Comparison of ENCODE assay signal across 17 cellular contexts in the genomic region with DNA sequence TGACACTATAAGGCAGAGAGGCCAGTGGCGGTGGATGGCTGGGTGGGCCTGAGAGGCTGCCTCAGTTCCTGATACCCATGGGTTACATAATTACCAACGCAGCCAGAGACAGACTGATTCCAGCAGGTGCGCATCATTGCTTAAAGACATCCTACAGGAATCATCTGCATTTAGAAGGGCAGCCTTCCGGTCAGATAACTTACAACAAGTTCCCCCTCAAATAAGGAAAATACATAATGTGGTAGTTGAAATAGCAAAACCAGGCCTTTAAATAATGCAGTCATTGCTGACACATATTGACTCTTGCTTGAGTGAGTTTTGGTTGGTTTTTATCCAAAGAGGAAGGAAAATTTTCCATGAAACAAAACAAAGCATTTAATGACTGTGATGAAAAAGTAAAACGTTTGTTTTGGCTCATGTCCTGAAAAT.
"Had no signal": no experiment of that assay in that cellular context is flagged by ENCODE, and none has a peak within 500 bp of the region (broad histone marks: within the 10 kb centered on the region; RNA-seq: fewer than 3 reads in every experiment).

No MANE protein-coding gene starts in this region.

- H3K27me3 ChIP-seq: sigmoid colon had no signal

- H3K4me3 ChIP-seq: lung, psoas muscle, sigmoid colon had no signal

- H3K4me1 ChIP-seq: psoas muscle, sigmoid colon had no signal

- H3K9me3 ChIP-seq: psoas muscle, sigmoid colon had no signal

- DNase-seq: activated CD4-positive, alpha-beta T cell treated with anti-CD3 and anti-CD28 coated beads for 1 hour; activated CD4-positive, alpha-beta T cell treated with anti-CD3 and anti-CD28 coated beads, Interleukin-2, amount 50 U/mL, for 48 hours; activated CD8-positive, alpha-beta memory T cell treated with anti-CD3 and anti-CD28 coated beads, Interleukin-2, amount 10 ng/mL, durations not matched to agents 7 days and 5 days; activated gamma-delta T cell; activated T-cell treated with anti-CD3 and anti-CD28 coated beads, Interleukin-2, amount 50 U/mL, for 4 hours; amygdala; cortex of kidney; effector memory CD8-positive, alpha-beta T cell; erythroblast; glutamatergic neuron; left colon; nephron progenitor cell; psoas muscle; sigmoid colon; stimulated activated CD4-positive, alpha-beta T cell treated with anti-CD3 and anti-CD28 coated beads, Interleukin-12 subunit alpha, Interleukin-12 subunit beta, amount 100 ng/mL, for 4 hours; stimulated activated naive CD4-positive, alpha-beta T cell had no signal

- H3K27ac ChIP-seq: psoas muscle, sigmoid colon had no signal

- H3K36me3 ChIP-seq: sigmoid colon had no signal
